ENCODE assay signal across 1 cellular context in genomic region chr11:2558861-2559526, GRCh38.
TF ChIP-seq lines count a peak whose summit lies in the region.

No MANE protein-coding gene starts in this region.

TF ChIP-seq in WTC11, 78 proteins besides CTCF, POLR2A, EP300 and RAD21 (continued from another document):
- TF ChIP-seq, protein P1, sequence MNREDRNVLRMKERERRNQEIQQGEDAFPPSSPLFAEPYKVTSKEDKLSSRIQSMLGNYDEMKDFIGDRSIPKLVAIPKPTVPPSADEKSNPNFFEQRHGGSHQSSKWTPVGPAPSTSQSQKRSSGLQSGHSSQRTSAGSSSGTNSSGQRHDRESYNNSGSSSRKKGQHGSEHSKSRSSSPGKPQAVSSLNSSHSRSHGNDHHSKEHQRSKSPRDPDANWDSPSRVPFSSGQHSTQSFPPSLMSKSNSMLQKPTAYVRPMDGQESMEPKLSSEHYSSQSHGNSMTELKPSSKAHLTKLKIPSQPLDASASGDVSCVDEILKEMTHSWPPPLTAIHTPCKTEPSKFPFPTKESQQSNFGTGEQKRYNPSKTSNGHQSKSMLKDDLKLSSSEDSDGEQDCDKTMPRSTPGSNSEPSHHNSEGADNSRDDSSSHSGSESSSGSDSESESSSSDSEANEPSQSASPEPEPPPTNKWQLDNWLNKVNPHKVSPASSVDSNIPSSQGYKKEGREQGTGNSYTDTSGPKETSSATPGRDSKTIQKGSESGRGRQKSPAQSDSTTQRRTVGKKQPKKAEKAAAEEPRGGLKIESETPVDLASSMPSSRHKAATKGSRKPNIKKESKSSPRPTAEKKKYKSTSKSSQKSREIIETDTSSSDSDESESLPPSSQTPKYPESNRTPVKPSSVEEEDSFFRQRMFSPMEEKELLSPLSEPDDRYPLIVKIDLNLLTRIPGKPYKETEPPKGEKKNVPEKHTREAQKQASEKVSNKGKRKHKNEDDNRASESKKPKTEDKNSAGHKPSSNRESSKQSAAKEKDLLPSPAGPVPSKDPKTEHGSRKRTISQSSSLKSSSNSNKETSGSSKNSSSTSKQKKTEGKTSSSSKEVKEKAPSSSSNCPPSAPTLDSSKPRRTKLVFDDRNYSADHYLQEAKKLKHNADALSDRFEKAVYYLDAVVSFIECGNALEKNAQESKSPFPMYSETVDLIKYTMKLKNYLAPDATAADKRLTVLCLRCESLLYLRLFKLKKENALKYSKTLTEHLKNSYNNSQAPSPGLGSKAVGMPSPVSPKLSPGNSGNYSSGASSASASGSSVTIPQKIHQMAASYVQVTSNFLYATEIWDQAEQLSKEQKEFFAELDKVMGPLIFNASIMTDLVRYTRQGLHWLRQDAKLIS (CRISPR knock-in tag; IDR thresholded peaks at IDR 0.05; ENCODE audit: borderline replicate concordance) = no peak
- TF ChIP-seq, protein P2, sequence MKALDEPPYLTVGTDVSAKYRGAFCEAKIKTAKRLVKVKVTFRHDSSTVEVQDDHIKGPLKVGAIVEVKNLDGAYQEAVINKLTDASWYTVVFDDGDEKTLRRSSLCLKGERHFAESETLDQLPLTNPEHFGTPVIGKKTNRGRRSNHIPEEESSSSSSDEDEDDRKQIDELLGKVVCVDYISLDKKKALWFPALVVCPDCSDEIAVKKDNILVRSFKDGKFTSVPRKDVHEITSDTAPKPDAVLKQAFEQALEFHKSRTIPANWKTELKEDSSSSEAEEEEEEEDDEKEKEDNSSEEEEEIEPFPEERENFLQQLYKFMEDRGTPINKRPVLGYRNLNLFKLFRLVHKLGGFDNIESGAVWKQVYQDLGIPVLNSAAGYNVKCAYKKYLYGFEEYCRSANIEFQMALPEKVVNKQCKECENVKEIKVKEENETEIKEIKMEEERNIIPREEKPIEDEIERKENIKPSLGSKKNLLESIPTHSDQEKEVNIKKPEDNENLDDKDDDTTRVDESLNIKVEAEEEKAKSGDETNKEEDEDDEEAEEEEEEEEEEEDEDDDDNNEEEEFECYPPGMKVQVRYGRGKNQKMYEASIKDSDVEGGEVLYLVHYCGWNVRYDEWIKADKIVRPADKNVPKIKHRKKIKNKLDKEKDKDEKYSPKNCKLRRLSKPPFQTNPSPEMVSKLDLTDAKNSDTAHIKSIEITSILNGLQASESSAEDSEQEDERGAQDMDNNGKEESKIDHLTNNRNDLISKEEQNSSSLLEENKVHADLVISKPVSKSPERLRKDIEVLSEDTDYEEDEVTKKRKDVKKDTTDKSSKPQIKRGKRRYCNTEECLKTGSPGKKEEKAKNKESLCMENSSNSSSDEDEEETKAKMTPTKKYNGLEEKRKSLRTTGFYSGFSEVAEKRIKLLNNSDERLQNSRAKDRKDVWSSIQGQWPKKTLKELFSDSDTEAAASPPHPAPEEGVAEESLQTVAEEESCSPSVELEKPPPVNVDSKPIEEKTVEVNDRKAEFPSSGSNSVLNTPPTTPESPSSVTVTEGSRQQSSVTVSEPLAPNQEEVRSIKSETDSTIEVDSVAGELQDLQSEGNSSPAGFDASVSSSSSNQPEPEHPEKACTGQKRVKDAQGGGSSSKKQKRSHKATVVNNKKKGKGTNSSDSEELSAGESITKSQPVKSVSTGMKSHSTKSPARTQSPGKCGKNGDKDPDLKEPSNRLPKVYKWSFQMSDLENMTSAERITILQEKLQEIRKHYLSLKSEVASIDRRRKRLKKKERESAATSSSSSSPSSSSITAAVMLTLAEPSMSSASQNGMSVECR (CRISPR knock-in tag; IDR thresholded peaks at IDR 0.05; ENCODE audit: borderline replicate concordance) = no peak
- TF ChIP-seq SMAD3 (CRISPR knock-in tag; IDR thresholded peaks at IDR 0.05; ENCODE audit: borderline replicate concordance) = no peak
- TF ChIP-seq USF2 (CRISPR knock-in tag; IDR thresholded peaks at IDR 0.05) = no peak
- TF ChIP-seq CREB1 (CRISPR knock-in tag; IDR thresholded peaks at IDR 0.05) = no peak
- no peak for TF ChIP-seq CREM (CRISPR knock-in tag; IDR thresholded peaks at IDR 0.05)
- no peak for TF ChIP-seq CBFB (CRISPR knock-in tag; IDR thresholded peaks at IDR 0.05; ENCODE audit: low read depth)
- TF ChIP-seq ZNF219 (CRISPR knock-in tag; IDR thresholded peaks at IDR 0.05; ENCODE audit: borderline replicate concordance) = no peak
- no peak for TF ChIP-seq E2F4 (CRISPR knock-in tag; IDR thresholded peaks at IDR 0.05; ENCODE audit: borderline replicate concordance, low read depth)
- no peak for TF ChIP-seq RORB (CRISPR knock-in tag; IDR thresholded peaks at IDR 0.05)
- TF ChIP-seq AR (CRISPR knock-in tag; IDR thresholded peaks at IDR 0.05) = no peak
- TF ChIP-seq ETV6 (CRISPR knock-in tag; IDR thresholded peaks at IDR 0.05) = no peak
- no peak for TF ChIP-seq ZNF138 (CRISPR knock-in tag; conservative IDR thresholded peaks at IDR 0.05)
TF ChIP-seq in WTC11: peak in this region for 0.
